ENCODE assay signal across 30 cellular contexts in the genomic region with DNA sequence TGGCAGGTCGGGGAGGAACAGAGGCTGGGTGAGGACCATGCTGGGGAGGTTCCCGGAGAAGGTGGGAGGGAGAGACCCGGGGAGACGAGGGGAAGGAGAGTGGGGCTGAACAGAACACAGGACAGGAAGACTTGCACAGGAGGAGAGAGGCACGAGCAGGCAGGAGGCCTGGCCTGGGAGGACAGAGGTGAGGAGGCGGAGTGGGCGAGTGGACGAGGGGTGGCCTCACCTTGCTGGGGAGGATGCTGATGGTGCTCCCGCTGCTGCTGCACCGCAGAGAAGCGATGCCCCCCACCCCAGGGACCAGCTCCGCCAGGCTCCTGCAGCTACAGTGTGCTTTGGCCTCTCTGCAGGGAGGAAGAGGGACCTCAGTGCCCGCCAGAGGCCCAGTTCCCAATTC. TPM values are rescaled to one million over a fixed set of nuclear protein-coding genes. Genes with fewer than 3 reads are reported as not detected.
"Had no signal": no experiment of that assay in that cellular context is flagged by ENCODE, and none has a peak within 500 bp of the region (broad histone marks: within the 10 kb centered on the region; RNA-seq: fewer than 3 reads in every experiment).

No MANE protein-coding gene starts in this region.

- H2AFZ ChIP-seq: neural progenitor cell, parathyroid adenoma had no signal

- H3K36me3 ChIP-seq: neural progenitor cell, neutrophil, ovary, right lobe of liver, transverse colon, upper lobe of right lung, uterus had no signal

- FAIRE-seq: small intestine had no signal

- DNase-seq: naive thymus-derived CD4-positive, alpha-beta T cell; natural killer cell; nucleus accumbens; ovary; posterior cingulate gyrus; psoas muscle; right lobe of liver; sigmoid colon; small intestine; stimulated activated CD4-positive, alpha-beta T cell treated with anti-CD3 and anti-CD28 coated beads, Interleukin-1b, Interleukin-23, amount 100 ng/mL, for 48 hours; stimulated activated CD4-positive, alpha-beta T cell treated with anti-CD3 and anti-CD28 coated beads, Interleukin-4, amount 100 ng/mL, for 1 hour; stimulated activated CD4-positive, alpha-beta T cell treated with anti-CD3 and anti-CD28 coated beads, Interleukin-4, amount 100 ng/mL, for 4 hours; stimulated activated CD8-positive, alpha-beta memory T cell treated with anti-CD3 and anti-CD28 coated beads, Interleukin-4, amount 100 ng/mL, for 48 hours; stimulated activated naive CD4-positive, alpha-beta T cell; stimulated activated naive CD8-positive, alpha-beta T cell treated with anti-CD3 and anti-CD28 coated beads, Interleukin-15, amount 100 ng/mL, for 72 hours; stimulated activated naive CD8-positive, alpha-beta T cell treated with anti-CD3 and anti-CD28 coated beads, Interleukin-15, Interleukin-2, amounts not matched to agents 100 U/mL and 50 U/mL, for 24 hours; substantia nigra; testis; tibial artery; transverse colon; upper lobe of right lung; uterus had no signal

- ATAC-seq: naive thymus-derived CD4-positive, alpha-beta T cell; natural killer cell; psoas muscle; right cardiac atrium; right lobe of liver; stimulated activated memory B cell treated with anti-CD40 and anti-IgM and Interleukin-4, amounts not matched to agents 10 μg/mL and 1 μg/mL and 100 μg/mL, for 72 hours; stimulated activated naive CD8-positive, alpha-beta T cell treated with anti-CD3 and anti-CD28 coated beads, Interleukin-15, amount 100 ng/mL, for 72 hours; stimulated activated naive CD8-positive, alpha-beta T cell treated with anti-CD3 and anti-CD28 coated beads, Interleukin-15, Interleukin-2, amounts not matched to agents 100 U/mL and 50 U/mL, for 24 hours; upper lobe of right lung had no signal

- H3K4me1 ChIP-seq: neural progenitor cell, parathyroid adenoma, psoas muscle, right lobe of liver, sigmoid colon, suprapubic skin, testis, tibial artery, transverse colon, upper lobe of right lung, uterus had no signal

- H3K27me3 ChIP-seq: neural progenitor cell, neutrophil, ovary, right lobe of liver, sigmoid colon, suprapubic skin, testis, tibial artery, transverse colon, upper lobe of right lung, uterus had no signal

- H3K9ac ChIP-seq: neural progenitor cell, parathyroid adenoma had no signal

- H3K27ac ChIP-seq: neural progenitor cell, neutrophil, ovary, parathyroid adenoma, psoas muscle, right lobe of liver, suprapubic skin, testis, tibial artery, transverse colon, upper lobe of right lung, uterus had no signal

- H3K9me3 ChIP-seq: neutrophil, ovary, psoas muscle, right lobe of liver, sigmoid colon, suprapubic skin, testis, tibial artery, transverse colon, upper lobe of right lung, uterus had no signal

- H3K4me2 ChIP-seq: neural progenitor cell had no signal

- H3K79me2 ChIP-seq: parathyroid adenoma had no signal

- H3K4me3 ChIP-seq: neural progenitor cell, ovary, psoas muscle, right lobe of liver, sigmoid colon, suprapubic skin, testis, tibial artery, transverse colon, upper lobe of right lung, uterus had no signal

RNA-seq across cellular contexts. Expression of gene TMEM204, which starts 34.5 kb away (rescaled TPM):
- total RNA-seq: progenitor cell of endocrine pancreas had no signal
- polyA plus RNA-seq: neural cell had no signal
